Comparison of ENCODE assay signal across 10 cellular contexts in the genomic region with DNA sequence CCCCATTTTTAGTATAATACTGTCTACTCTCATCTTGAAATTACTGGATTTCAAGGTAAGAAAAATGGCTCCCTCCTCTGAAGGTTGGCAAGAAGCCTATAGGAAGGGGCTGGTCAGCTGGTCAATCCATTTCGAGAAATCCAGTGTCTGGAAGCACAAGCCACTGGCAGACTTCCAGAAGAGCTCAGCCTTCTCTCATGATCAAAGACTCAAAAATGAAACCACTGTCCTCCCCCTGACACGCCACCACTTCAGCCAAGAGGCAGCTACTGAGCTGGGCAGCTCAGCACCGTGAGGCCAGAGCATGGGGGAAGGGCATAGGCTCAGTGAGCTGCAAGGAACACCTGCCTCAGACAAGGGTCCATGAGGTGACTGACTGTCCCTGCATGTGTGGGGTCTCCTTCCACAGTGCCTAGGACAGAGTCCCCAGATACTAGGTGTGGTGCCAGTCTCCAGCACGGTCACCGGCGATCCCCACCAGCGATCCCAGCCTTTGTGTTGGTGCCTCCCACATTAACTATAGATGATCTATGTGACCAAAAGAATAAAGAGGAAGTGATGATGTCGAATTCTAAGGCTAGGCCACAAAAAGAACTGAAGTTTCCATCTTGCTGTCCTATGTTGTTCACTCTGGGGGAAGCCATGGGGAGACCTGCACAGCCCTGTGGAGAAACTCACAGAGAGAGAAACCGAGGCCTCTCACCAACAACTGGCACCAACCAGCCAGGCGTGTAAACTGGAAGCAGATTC.
A peak's percentile ranks its signal among the peaks of the same experiment; 100 is the strongest.
DNase-seq lines count a peak whose midpoint lies in the region; ATAC-seq, FAIRE-seq and TF ChIP-seq lines count a peak whose summit lies in the region.
"Had no signal": no experiment of that assay in that cellular context is flagged by ENCODE, and none has a peak within 500 bp of the region (broad histone marks: within the 10 kb centered on the region; RNA-seq: fewer than 3 reads in every experiment).

No MANE protein-coding gene starts in this region.

- no peak for TF ChIP-seq CTCF in endothelial cell of umbilical vein (IDR thresholded peaks at IDR 0.05; ENCODE audit: extremely low read depth in 1 of 2, insufficient read depth in 1 of 2, low read depth in 1 of 2, low read length in 2 of 2)

- no peaks in the 10 kb centered on the region for H3K79me2 ChIP-seq in endothelial cell of umbilical vein (ENCODE audit: control insufficient read depth, insufficient read depth, low read length)

- no peak overlapping the region for H3K4me3 ChIP-seq in endothelial cell of umbilical vein (replicated peaks in 1 of 3; ENCODE audit: insufficient read depth in 1 of 3, low read depth in 1 of 3, low read length in 3 of 3)

- peak; percentile 7 for ATAC-seq in stimulated activated naive CD8-positive, alpha-beta T cell treated with anti-CD3 and anti-CD28 coated beads, Interleukin-15, Interleukin-2, amounts not matched to agents 100 U/mL and 50 U/mL, for 24 hours
- ATAC-seq in stimulated activated naive CD8-positive, alpha-beta T cell treated with anti-CD3 and anti-CD28 coated beads, Interleukin-15, amount 100 ng/mL, for 72 hours, result no peak
- no peak for ATAC-seq in GM19455 (IDR thresholded peaks at IDR 0.05; ENCODE audit: unreplicated experiment)
- ATAC-seq in GM19023 (IDR thresholded peaks at IDR 0.05; ENCODE audit: unreplicated experiment), result no peak

- no peak overlapping the region for H3K4me3 Mint-ChIP-seq in stimulated activated naive CD8-positive, alpha-beta T cell treated with anti-CD3 and anti-CD28 coated beads, Interleukin-15, amount 100 ng/mL, for 72 hours
- H3K4me3 Mint-ChIP-seq: CD4-positive, CD25-positive, alpha-beta regulatory T cell; T-helper 1 cell treated with Interleukin-12 subunit alpha and Interleukin-12 subunit beta and Interleukin-4 antibody, amounts not matched to agents 30 μg/mL and 1 μg/mL, for 36 hours had no signal

- H3K27ac Mint-ChIP-seq in stimulated activated naive CD8-positive, alpha-beta T cell treated with anti-CD3 and anti-CD28 coated beads, Interleukin-15, amount 100 ng/mL, for 72 hours, result no peak overlapping the region
- H3K27ac Mint-ChIP-seq: T-helper 1 cell treated with Interleukin-12 subunit alpha and Interleukin-12 subunit beta and Interleukin-4 antibody, amounts not matched to agents 30 μg/mL and 1 μg/mL, for 36 hours had no signal

- H3K4me1 ChIP-seq in endothelial cell of umbilical vein (ENCODE audit: control insufficient read depth, extremely low read depth, insufficient read depth, low read length), result peaks cover 13% of the 10 kb centered on the region

- no peaks in the 10 kb centered on the region for H3K27me3 ChIP-seq in endothelial cell of umbilical vein (ENCODE audit: control insufficient read depth in 2 of 2, insufficient read depth in 2 of 2, low read length in 2 of 2)

- H2AFZ ChIP-seq in endothelial cell of umbilical vein (ENCODE audit: low read depth, low read length), result no peak overlapping the region

- no peaks in the 10 kb centered on the region for H3K9me3 ChIP-seq in endothelial cell of umbilical vein (replicated peaks; ENCODE audit: control insufficient read depth, insufficient read depth, low read length)

- CTCF ChIA-PET in endothelial cell of umbilical vein (lab: Charles Lee), result interaction anchor here (1.4 to 2.4 kb wide), 5 partner anchors 10 to 29 kb away, joined by 3 to 9 read pairs (median 7); no protein-coding TSS in a partner anchor

- H3K9ac ChIP-seq in endothelial cell of umbilical vein (replicated peaks; ENCODE audit: extremely low read depth, insufficient read depth, low read length), result no peak overlapping the region

- H3K9me3 Mint-ChIP-seq in stimulated activated naive CD8-positive, alpha-beta T cell treated with anti-CD3 and anti-CD28 coated beads, Interleukin-15, amount 100 ng/mL, for 72 hours, result no peaks in the 10 kb centered on the region
- H3K9me3 Mint-ChIP-seq: CD4-positive, CD25-positive, alpha-beta regulatory T cell; T-helper 1 cell treated with Interleukin-12 subunit alpha and Interleukin-12 subunit beta and Interleukin-4 antibody, amounts not matched to agents 30 μg/mL and 1 μg/mL, for 36 hours had no signal

- dilution Hi-C loops in endothelial cell of umbilical vein (cut with MboI; ENCODE audit: extremely low pct_ligation_motif_present, low sequenced_read_pairs), result no loop called here

- H3K36me3 ChIP-seq in endothelial cell of umbilical vein (ENCODE audit: control insufficient read depth in 2 of 2, extremely low read depth in 1 of 2, insufficient read depth in 2 of 2, low read length in 2 of 2), result no peaks in the 10 kb centered on the region

- FAIRE-seq in endothelial cell of umbilical vein (lab: Jason Lieb, UNC), result peak; percentile 35

- BruUV-seq in endothelial cell of umbilical vein (replicated peaks; lab: Mats Ljungman, UMichigan), result no TSS peak

- no peak for TF ChIP-seq POLR2A in endothelial cell of umbilical vein (IDR thresholded peaks at IDR 0.05; ENCODE audit: low read depth, low read length)

- no peak for DNase-seq in stimulated activated naive CD8-positive, alpha-beta T cell treated with anti-CD3 and anti-CD28 coated beads, Interleukin-15, Interleukin-2, amounts not matched to agents 100 U/mL and 50 U/mL, for 24 hours
- DNase-seq in stimulated activated naive CD8-positive, alpha-beta T cell treated with anti-CD3 and anti-CD28 coated beads, Interleukin-15, amount 100 ng/mL, for 72 hours, result no peak
- DNase-seq in endothelial cell of umbilical vein (ENCODE audit: low read depth, low spot score) (peak; percentile 66), mucosa of gallbladder (ENCODE audit: low spot score) (peak; percentile 35), NCI-H146 treated with DMSO at 0.1 percent for 48 hours (lab: John Stamatoyannopoulos, UW; ENCODE audit: unreplicated experiment) (no peak)
- DNase-seq in central memory CD4-positive, alpha-beta T cell, result no peak
- DNase-seq: CD4-positive, CD25-positive, alpha-beta regulatory T cell had no signal

- no peaks in the 10 kb centered on the region for H4K20me1 ChIP-seq in endothelial cell of umbilical vein (replicated peaks; ENCODE audit: control insufficient read depth, extremely low read depth, insufficient read depth, low read length)

- intact Hi-C loops in endothelial cell of umbilical vein (cut with micrococcal nuclease), result no loop called here

- H3K4me2 ChIP-seq in endothelial cell of umbilical vein (ENCODE audit: insufficient read depth, low read length), result no peak overlapping the region

- H3K4me1 Mint-ChIP-seq in stimulated activated naive CD8-positive, alpha-beta T cell treated with anti-CD3 and anti-CD28 coated beads, Interleukin-15, amount 100 ng/mL, for 72 hours, result peaks cover 21% of the 10 kb centered on the region

- H3K27ac ChIP-seq in endothelial cell of umbilical vein (ENCODE audit: insufficient read depth, low read depth, low read length), result peak overlapping the region; percentile 52

- no peaks in the 10 kb centered on the region for H3K27me3 Mint-ChIP-seq in stimulated activated naive CD8-positive, alpha-beta T cell treated with anti-CD3 and anti-CD28 coated beads, Interleukin-15, amount 100 ng/mL, for 72 hours
- H3K27me3 Mint-ChIP-seq: CD4-positive, CD25-positive, alpha-beta regulatory T cell had no signal

- no peaks in the 10 kb centered on the region for H3K9me1 ChIP-seq in endothelial cell of umbilical vein (replicated peaks; ENCODE audit: control insufficient read depth, extremely low read depth, insufficient read depth, low read length)

- POLR2A ChIA-PET in endothelial cell of umbilical vein (lab: Charles Lee), result interaction anchor here (0.6 to 0.7 kb wide), 2 partner anchors 101 to 243 kb away, joined by 3 to 7 read pairs; no protein-coding TSS in a partner anchor

TF ChIP-seq in endothelial cell of umbilical vein, 7 proteins besides CTCF, POLR2A, EP300 and RAD21:
- TF ChIP-seq FOS (IDR thresholded peaks at IDR 0.05; ENCODE audit: borderline replicate concordance, insufficient read depth, low read length), result no peak
- TF ChIP-seq, protein P1, sequence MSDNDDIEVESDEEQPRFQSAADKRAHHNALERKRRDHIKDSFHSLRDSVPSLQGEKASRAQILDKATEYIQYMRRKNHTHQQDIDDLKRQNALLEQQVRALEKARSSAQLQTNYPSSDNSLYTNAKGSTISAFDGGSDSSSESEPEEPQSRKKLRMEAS (IDR thresholded peaks at IDR 0.05; ENCODE audit: insufficient read depth, insufficient read length), result no peak
- TF ChIP-seq POLR2AphosphoS5 (IDR thresholded peaks at IDR 0.05; ENCODE audit: insufficient read depth, low read depth, low read length), result no peak
- no peak for TF ChIP-seq MYC (IDR thresholded peaks at IDR 0.05; ENCODE audit: low read depth, low read length)
- no peak for TF ChIP-seq GATA2 (IDR thresholded peaks at IDR 0.05; ENCODE audit: insufficient read depth, insufficient read length, low read depth, low read length)
- no peak for TF ChIP-seq EZH2 (IDR thresholded peaks at IDR 0.05; ENCODE audit: borderline replicate concordance, low read depth, low read length, severe bottlenecking)
- TF ChIP-seq JUN (IDR thresholded peaks at IDR 0.05; ENCODE audit: borderline replicate concordance, insufficient read depth, insufficient read length, low read depth), result no peak

Comparison
In these comparisons a context has a peak if more than half of its experiments do, and no peak if none do; other contexts are left out.
1. DNase-seq: peak in endothelial cell of umbilical vein (single experiment) and mucosa of gallbladder (single experiment); none in stimulated activated naive CD8-positive, alpha-beta T cell treated with anti-CD3 and anti-CD28 coated beads, Interleukin-15, Interleukin-2, amounts not matched to agents 100 U/mL and 50 U/mL, for 24 hours (single experiment), stimulated activated naive CD8-positive, alpha-beta T cell treated with anti-CD3 and anti-CD28 coated beads, Interleukin-15, amount 100 ng/mL, for 72 hours (0 of 2), central memory CD4-positive, alpha-beta T cell (single experiment) and NCI-H146 treated with DMSO at 0.1 percent for 48 hours (single experiment).